Comparison of ENCODE assay signal across 11 cellular contexts in genomic region chr6:106574729-106575458, GRCh38. TPM values are rescaled to one million over a fixed set of nuclear protein-coding genes. Genes with fewer than 3 reads are reported as not detected.
DNase-seq lines count a peak whose midpoint lies in the region; ATAC-seq and TF ChIP-seq lines count a peak whose summit lies in the region.
"Had no signal": no experiment of that assay in that cellular context is flagged by ENCODE, and none has a peak within 500 bp of the region (broad histone marks: within the 10 kb centered on the region; RNA-seq: fewer than 3 reads in every experiment).

No MANE protein-coding gene starts in this region.

- no peak overlapping the region for H3K27ac Mint-ChIP-seq in activated CD8-positive, alpha-beta memory T cell treated with anti-CD3 and anti-CD28 coated beads, Interleukin-2, amount 10 ng/mL, durations not matched to agents 7 days and 5 days
- peak overlapping the region; percentile 2 for H3K27ac Mint-ChIP-seq in activated T-helper 2 cell treated with anti-CD3 and anti-CD28 coated beads, Interferon-gamma antibody, Interleukin-2, Interleukin-4, amounts not matched to agents 10 μg/mL and 5 μg/mL and 100 μg/mL, durations not matched to agents 14 hours and 24 hours and 36 hours
- H3K27ac Mint-ChIP-seq in natural killer cell = no peak overlapping the region
- H3K27ac Mint-ChIP-seq: activated CD4-positive, alpha-beta T cell treated with anti-CD3 and anti-CD28 coated beads, Interleukin-2, amount 10 ng/mL, durations not matched to agents 24 days and 14 days had no signal

- peaks cover 10% of the 10 kb centered on the region for H3K36me3 Mint-ChIP-seq in activated CD8-positive, alpha-beta memory T cell treated with anti-CD3 and anti-CD28 coated beads, Interleukin-2, amount 10 ng/mL, durations not matched to agents 7 days and 5 days
- H3K36me3 Mint-ChIP-seq in activated T-helper 2 cell treated with anti-CD3 and anti-CD28 coated beads, Interferon-gamma antibody, Interleukin-2, Interleukin-4, amounts not matched to agents 10 μg/mL and 5 μg/mL and 100 μg/mL, durations not matched to agents 14 hours and 24 hours and 36 hours (ENCODE audit: low read depth) = peaks cover 21% of the 10 kb centered on the region
- no peaks in the 10 kb centered on the region for H3K36me3 Mint-ChIP-seq in natural killer cell

- no peak overlapping the region for H3K4me3 Mint-ChIP-seq in activated CD8-positive, alpha-beta memory T cell treated with anti-CD3 and anti-CD28 coated beads, Interleukin-2, amount 10 ng/mL, durations not matched to agents 7 days and 5 days
- no peak overlapping the region for H3K4me3 Mint-ChIP-seq in activated T-helper 2 cell treated with anti-CD3 and anti-CD28 coated beads, Interferon-gamma antibody, Interleukin-2, Interleukin-4, amounts not matched to agents 10 μg/mL and 5 μg/mL and 100 μg/mL, durations not matched to agents 14 hours and 24 hours and 36 hours (ENCODE audit: low read depth)
- H3K4me3 Mint-ChIP-seq in natural killer cell = no peak overlapping the region
- H3K4me3 Mint-ChIP-seq: activated CD4-positive, alpha-beta T cell treated with anti-CD3 and anti-CD28 coated beads, Interleukin-2, amount 10 ng/mL, durations not matched to agents 24 days and 14 days had no signal

- ATAC-seq in activated CD8-positive, alpha-beta memory T cell treated with anti-CD3 and anti-CD28 coated beads, Interleukin-2, amount 10 ng/mL, durations not matched to agents 7 days and 5 days = peak; percentile 39
- ATAC-seq in HG03460 (IDR thresholded peaks at IDR 0.05; ENCODE audit: unreplicated experiment) = no peak
- no peak for ATAC-seq in natural killer cell
- no peak for ATAC-seq in HG03175 (IDR thresholded peaks at IDR 0.05; ENCODE audit: unreplicated experiment)
- ATAC-seq: gastroesophageal sphincter had no signal

- H3K9me3 Mint-ChIP-seq in activated CD8-positive, alpha-beta memory T cell treated with anti-CD3 and anti-CD28 coated beads, Interleukin-2, amount 10 ng/mL, durations not matched to agents 7 days and 5 days (ENCODE audit: low read depth) = no peaks in the 10 kb centered on the region
- H3K9me3 Mint-ChIP-seq in activated T-helper 2 cell treated with anti-CD3 and anti-CD28 coated beads, Interferon-gamma antibody, Interleukin-2, Interleukin-4, amounts not matched to agents 10 μg/mL and 5 μg/mL and 100 μg/mL, durations not matched to agents 14 hours and 24 hours and 36 hours = no peaks in the 10 kb centered on the region
- H3K9me3 Mint-ChIP-seq in natural killer cell = no peaks in the 10 kb centered on the region
- H3K9me3 Mint-ChIP-seq: activated CD4-positive, alpha-beta T cell treated with anti-CD3 and anti-CD28 coated beads, Interleukin-2, amount 10 ng/mL, durations not matched to agents 24 days and 14 days had no signal

- no peaks in the 10 kb centered on the region for H3K27me3 Mint-ChIP-seq in activated CD8-positive, alpha-beta memory T cell treated with anti-CD3 and anti-CD28 coated beads, Interleukin-2, amount 10 ng/mL, durations not matched to agents 7 days and 5 days
- H3K27me3 Mint-ChIP-seq in activated T-helper 2 cell treated with anti-CD3 and anti-CD28 coated beads, Interferon-gamma antibody, Interleukin-2, Interleukin-4, amounts not matched to agents 10 μg/mL and 5 μg/mL and 100 μg/mL, durations not matched to agents 14 hours and 24 hours and 36 hours (ENCODE audit: low read depth) = no peaks in the 10 kb centered on the region
- H3K27me3 Mint-ChIP-seq in natural killer cell (ENCODE audit: low read depth in 2 of 2) = no peaks in the 10 kb centered on the region
- H3K27me3 Mint-ChIP-seq: activated CD4-positive, alpha-beta T cell treated with anti-CD3 and anti-CD28 coated beads, Interleukin-2, amount 10 ng/mL, durations not matched to agents 24 days and 14 days had no signal

- H3K4me1 Mint-ChIP-seq in activated CD8-positive, alpha-beta memory T cell treated with anti-CD3 and anti-CD28 coated beads, Interleukin-2, amount 10 ng/mL, durations not matched to agents 7 days and 5 days = peaks cover 31% of the 10 kb centered on the region
- H3K4me1 Mint-ChIP-seq in activated T-helper 2 cell treated with anti-CD3 and anti-CD28 coated beads, Interferon-gamma antibody, Interleukin-2, Interleukin-4, amounts not matched to agents 10 μg/mL and 5 μg/mL and 100 μg/mL, durations not matched to agents 14 hours and 24 hours and 36 hours (ENCODE audit: low read depth) = peaks cover 5% of the 10 kb centered on the region
- no peaks in the 10 kb centered on the region for H3K4me1 Mint-ChIP-seq in natural killer cell

- no peak for DNase-seq in activated CD8-positive, alpha-beta memory T cell treated with anti-CD3 and anti-CD28 coated beads, Interleukin-2, amount 10 ng/mL, durations not matched to agents 7 days and 5 days
- DNase-seq in activated CD8-positive, alpha-beta memory T cell treated with anti-CD3 and anti-CD28 coated beads, Interleukin-2, amount 50 U/mL, for 4 hours = no peak
- DNase-seq in activated T-helper 2 cell treated with anti-CD3 and anti-CD28 coated beads, Interferon-gamma antibody, Interleukin-2, Interleukin-4, amounts not matched to agents 10 μg/mL and 5 μg/mL and 100 μg/mL, durations not matched to agents 14 hours and 24 hours and 36 hours (ENCODE audit: low spot score) = no peak
- DNase-seq in inferior parietal cortex (ENCODE audit: extremely low spot score) = peak; percentile 33
- peak; percentile 60 for DNase-seq in superior temporal gyrus (ENCODE audit: extremely low spot score)
- no peak for DNase-seq in natural killer cell
- DNase-seq: activated CD4-positive, alpha-beta T cell treated with anti-CD3 and anti-CD28 coated beads, Interleukin-2, amount 10 ng/mL, durations not matched to agents 24 days and 14 days; NCI-H1048 had no signal

- no peak for TF ChIP-seq CTCF in natural killer cell (IDR thresholded peaks at IDR 0.05)

- intact Hi-C loops in activated T-helper 2 cell treated with anti-CD3 and anti-CD28 coated beads, Interferon-gamma antibody, Interleukin-2, Interleukin-4, amounts not matched to agents 10 μg/mL and 5 μg/mL and 100 μg/mL, durations not matched to agents 14 hours and 24 hours and 36 hours (cut with micrococcal nuclease) = no loop called here
- intact Hi-C loops in natural killer cell (cut with micrococcal nuclease) = no loop called here

- CTCF ChIA-PET in activated CD8-positive, alpha-beta memory T cell treated with anti-CD3 and anti-CD28 coated beads, Interleukin-2, amount 10 ng/mL, durations not matched to agents 7 days and 5 days (lab: Charles Lee) = no interaction called here

RNA-seq across cellular contexts. Expression of gene RTN4IP1, which starts 54.4 kb away (rescaled TPM):
- 10 to 100 TPM in 1 of 2 experiments, 1 to 10 TPM in 1; 9.4 to 10.7 TPM for total RNA-seq in activated CD8-positive, alpha-beta memory T cell treated with anti-CD3 and anti-CD28 coated beads, Interleukin-2, amount 10 ng/mL, durations not matched to agents 7 days and 5 days
- 6.4 and 7.9 TPM in 2 replicates for total RNA-seq in activated T-helper 2 cell treated with anti-CD3 and anti-CD28 coated beads, Interferon-gamma antibody, Interleukin-2, Interleukin-4, amounts not matched to agents 10 μg/mL and 5 μg/mL and 100 μg/mL, durations not matched to agents 14 hours and 24 hours and 36 hours
- 1 to 10 TPM; 2.9 to 5.5 (median 5.0) TPM for total RNA-seq in natural killer cell

RNA-seq across cellular contexts. Expression of gene QRSL1, which starts 54.5 kb away (rescaled TPM):
- 10 to 100 TPM; 13.5 to 16.3 TPM for total RNA-seq in activated CD8-positive, alpha-beta memory T cell treated with anti-CD3 and anti-CD28 coated beads, Interleukin-2, amount 10 ng/mL, durations not matched to agents 7 days and 5 days
- total RNA-seq in activated T-helper 2 cell treated with anti-CD3 and anti-CD28 coated beads, Interferon-gamma antibody, Interleukin-2, Interleukin-4, amounts not matched to agents 10 μg/mL and 5 μg/mL and 100 μg/mL, durations not matched to agents 14 hours and 24 hours and 36 hours = 18.9 and 21.8 TPM in 2 replicates
- total RNA-seq in natural killer cell = 1 to 10 TPM; 5.6 to 8.4 (median 6.5) TPM

Comparison
In these comparisons a context has a peak if more than half of its experiments do, and no peak if none do; other contexts are left out.
1. DNase-seq: peak in inferior parietal cortex (single experiment) and superior temporal gyrus (single experiment); none in activated CD8-positive, alpha-beta memory T cell treated with anti-CD3 and anti-CD28 coated beads, Interleukin-2, amount 10 ng/mL, durations not matched to agents 7 days and 5 days (single experiment), activated CD8-positive, alpha-beta memory T cell treated with anti-CD3 and anti-CD28 coated beads, Interleukin-2, amount 50 U/mL, for 4 hours (single experiment), activated T-helper 2 cell treated with anti-CD3 and anti-CD28 coated beads, Interferon-gamma antibody, Interleukin-2, Interleukin-4, amounts not matched to agents 10 μg/mL and 5 μg/mL and 100 μg/mL, durations not matched to agents 14 hours and 24 hours and 36 hours (single experiment) and natural killer cell (single experiment).